1 cellular context compared by ENCODE assay signal in genomic region chr6:134216304-134217029, GRCh38.
TF ChIP-seq lines count a peak whose summit lies in the region.

No MANE protein-coding gene starts in this region.

TF ChIP-seq in SK-N-SH, 30 proteins besides CTCF, POLR2A, EP300 and RAD21 (continued from another document):
- TF ChIP-seq REST (IDR thresholded peaks at IDR 0.05; ENCODE audit: low read depth, low read length) (no peak), EZH2phosphoT487 (IDR thresholded peaks at IDR 0.05; ENCODE audit: borderline replicate concordance, low read depth) (no peak)
